In the genomic region with DNA sequence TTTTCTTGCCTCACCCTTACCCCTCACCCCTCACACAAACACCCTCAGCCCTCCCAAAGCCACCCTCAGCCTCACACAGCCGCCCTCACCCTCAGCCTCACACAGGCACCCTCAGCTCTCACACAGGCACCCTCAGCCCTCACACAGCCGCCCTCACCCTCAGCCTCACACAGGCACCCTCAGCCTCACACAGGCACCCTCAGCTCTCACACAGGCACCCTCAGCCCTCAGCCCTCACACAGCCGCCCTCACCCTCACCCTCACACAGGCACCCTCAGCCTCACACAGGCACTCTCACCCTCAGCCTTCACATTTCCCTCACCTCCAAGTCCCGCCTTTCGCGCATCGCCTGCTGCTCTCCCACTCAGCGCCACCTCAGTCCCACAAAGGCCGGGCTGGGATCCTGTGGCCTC, we compare ENCODE assay signal across 6 cellular contexts. TPM values are rescaled to one million over a fixed set of nuclear protein-coding genes. Genes with fewer than 3 reads are reported as not detected.
DNase-seq lines count a peak whose midpoint lies in the region.

No MANE protein-coding gene starts in this region.

- H3K4me1 ChIP-seq in skeletal muscle tissue (ENCODE audit: control insufficient read depth in 3 of 3, insufficient read depth in 3 of 3, low read length in 3 of 3): peaks cover 29 to 40% (median 30%) of the 10 kb centered on the region in 3 donors

- H3K27ac ChIP-seq in KOPT-K1 (ENCODE audit: low read depth, low read length, poor library complexity, severe bottlenecking): peak overlapping the region; percentile 63
- H3K27ac ChIP-seq in epithelial cell of prostate: peak overlapping the region; percentile 77
- H3K27ac ChIP-seq in skeletal muscle tissue (ENCODE audit: low read depth, low read length): peak overlapping the region; percentile 89

- H3K36me3 ChIP-seq in KOPT-K1 (ENCODE audit: insufficient read depth, low read length) (no peaks in the 10 kb centered on the region), skeletal muscle tissue (ENCODE audit: control insufficient read depth in 3 of 3, insufficient read depth in 3 of 3, low read length in 3 of 3) (peaks cover 6 to 13% (median 7%) of the 10 kb centered on the region in 3 donors)

- no peaks in the 10 kb centered on the region for H3K9me3 ChIP-seq in KOPT-K1 (ENCODE audit: insufficient read depth, low read length, poor library complexity, severe bottlenecking)
- H3K9me3 ChIP-seq in skeletal muscle tissue (ENCODE audit: control insufficient read depth in 3 of 3, low read length in 3 of 3): no peaks in the 10 kb centered on the region

- H3K9ac ChIP-seq in skeletal muscle tissue (ENCODE audit: low read depth in 1 of 3, low read length in 3 of 3): peak overlapping the region; percentile 80 to 98 (median 95)

- no peaks in the 10 kb centered on the region for H3K27me3 ChIP-seq in skeletal muscle tissue (ENCODE audit: control insufficient read depth in 3 of 3, insufficient read depth in 3 of 3, low read length in 3 of 3)

- DNase-seq in epithelial cell of prostate (ENCODE audit: low read depth, low spot score) (no peak), occipital lobe (lab: John Stamatoyannopoulos, UW) (no peak), KG1 (lab: John Stamatoyannopoulos, UW) (no peak)
- DNase-seq in activated CD4-positive, CD25-positive, alpha-beta regulatory T cell treated with anti-CD3 and anti-CD28 coated beads, Interleukin-2, amount 50 U/mL, for 72 hours: no peak

- peak overlapping the region; percentile 84 to 100 (median 100) for H3K4me3 ChIP-seq in skeletal muscle tissue (ENCODE audit: low read length in 3 of 3)

RNA-seq across cellular contexts. Expression of a gene that starts 0.3 kb away (rescaled TPM):
- total RNA-seq in skeletal muscle tissue (2.6 TPM), occipital lobe (3.0 TPM)

RNA-seq across cellular contexts. Expression of a gene that starts 21.3 kb away (rescaled TPM):
- 14.1 TPM for total RNA-seq in skeletal muscle tissue
- 20.6 TPM for total RNA-seq in occipital lobe

RNA-seq across cellular contexts. Expression of a gene that starts 26.8 kb away (rescaled TPM):
- total RNA-seq in skeletal muscle tissue (under 0.01 TPM), occipital lobe (0.94 TPM)

RNA-seq across cellular contexts. Expression of a gene that starts 36.0 kb away (rescaled TPM):
- total RNA-seq in skeletal muscle tissue (2.1 TPM), occipital lobe (5.9 TPM)

RNA-seq across cellular contexts. Expression of a gene that starts 47.8 kb away (rescaled TPM):
- total RNA-seq in skeletal muscle tissue (6.3 TPM), occipital lobe (17.2 TPM)
